Comparison of ENCODE assay signal across 13 cellular contexts in genomic region chr16:81755915-81756644, GRCh38. TPM values are rescaled to one million over a fixed set of nuclear protein-coding genes. Genes with fewer than 3 reads are reported as not detected.
DNase-seq lines count a peak whose midpoint lies in the region; ATAC-seq and TF ChIP-seq lines count a peak whose summit lies in the region.
"Had no signal": no experiment of that assay in that cellular context is flagged by ENCODE, and none has a peak within 500 bp of the region (broad histone marks: within the 10 kb centered on the region; RNA-seq: fewer than 3 reads in every experiment).

No MANE protein-coding gene starts in this region.

- no peak for TF ChIP-seq POLR2A in esophagus squamous epithelium (IDR thresholded peaks at IDR 0.05)

- H3K27ac ChIP-seq in esophagus squamous epithelium (peak overlapping the region in 3 of 4 donors; percentile 2 to 47 (median 13)), mesenchymal stem cell (ENCODE audit: low read length, poor library complexity, severe bottlenecking) (no peak overlapping the region)
- H3K27ac ChIP-seq: pancreas, tibial artery had no signal

- H3K4me3 Mint-ChIP-seq in CD14-positive monocyte (peak overlapping the region; percentile 9 to 63), nephron progenitor cell (no peak overlapping the region)
- H3K4me3 Mint-ChIP-seq in activated naive CD4-positive, alpha-beta T cell treated with anti-CD3 and anti-CD28 coated beads for 36 hours, result no peak overlapping the region

- no peak overlapping the region for H2BK5ac ChIP-seq in mesenchymal stem cell (ENCODE audit: low read depth, low read length, poor library complexity, severe bottlenecking)

- no peak for ATAC-seq in HG03442 (IDR thresholded peaks at IDR 0.05; ENCODE audit: unreplicated experiment)
- ATAC-seq: activated CD4-positive, CD25-positive, alpha-beta regulatory T cell treated with anti-CD3 and anti-CD28 coated beads, Interleukin-2, amount 50 U/mL, for 24 hours had no signal

- H3K4ac ChIP-seq in mesenchymal stem cell (ENCODE audit: low read depth in 1 of 2, low read length in 2 of 2), result no peak overlapping the region

- H3K79me1 ChIP-seq in mesenchymal stem cell (replicated peaks; ENCODE audit: low read length, poor library complexity, severe bottlenecking), result no peaks in the 10 kb centered on the region

- H3K4me1 Mint-ChIP-seq in CD14-positive monocyte (peaks cover 62% of the 10 kb centered on the region), nephron progenitor cell (peaks cover 36% of the 10 kb centered on the region)
- no peaks in the 10 kb centered on the region for H3K4me1 Mint-ChIP-seq in activated naive CD4-positive, alpha-beta T cell treated with anti-CD3 and anti-CD28 coated beads for 36 hours (ENCODE audit: low read depth)

- H3K27me3 Mint-ChIP-seq in CD14-positive monocyte (ENCODE audit: low read depth in 3 of 3) (peaks cover 1 to 7% (median 6%) of the 10 kb centered on the region in 3 donors), nephron progenitor cell (ENCODE audit: low read depth, poor library complexity) (peaks cover 4% of the 10 kb centered on the region)
- H3K27me3 Mint-ChIP-seq in activated naive CD4-positive, alpha-beta T cell treated with anti-CD3 and anti-CD28 coated beads for 36 hours (ENCODE audit: low read depth), result peaks cover 3% of the 10 kb centered on the region

- no peak overlapping the region for H3K23ac ChIP-seq in mesenchymal stem cell (ENCODE audit: low read length in 2 of 2)

- WGBS in esophagus squamous epithelium, 2 donors, result 69 to 80% methylated on average over 9 to 11 of the region's 13 CpGs
- WGBS in mesenchymal stem cell, result 61% methylated on average over 12 of the region's 13 CpGs

- H2BK15ac ChIP-seq in mesenchymal stem cell (ENCODE audit: low read depth, poor library complexity, severe bottlenecking), result no peak overlapping the region

- H3K27me3 ChIP-seq in esophagus squamous epithelium (no peaks in the 10 kb centered on the region), mesenchymal stem cell (ENCODE audit: control insufficient read depth in 1 of 2, insufficient read depth in 1 of 2, low read length in 2 of 2) (no peaks in the 10 kb centered on the region)
- H3K27me3 ChIP-seq: pancreas had no signal

- no peak overlapping the region for H3K9ac ChIP-seq in mesenchymal stem cell (ENCODE audit: low read length)

- H3K36me3 ChIP-seq in esophagus squamous epithelium, result no peaks in the 10 kb centered on the region
- H3K36me3 ChIP-seq in mesenchymal stem cell (ENCODE audit: control insufficient read depth in 1 of 2, insufficient read depth in 2 of 2, low read depth in 1 of 2, low read length in 2 of 2), result no peaks in the 10 kb centered on the region
- H3K36me3 ChIP-seq: pancreas, tibial artery had no signal

- H3K18ac ChIP-seq in mesenchymal stem cell (ENCODE audit: low read depth in 1 of 2, low read length in 2 of 2), result no peak overlapping the region

- H3K4me3 ChIP-seq in esophagus squamous epithelium (no peak overlapping the region), mesenchymal stem cell (ENCODE audit: insufficient read depth in 1 of 2, low read depth in 1 of 2, low read length in 2 of 2) (no peak overlapping the region)
- H3K4me3 ChIP-seq: pancreas, tibial artery had no signal

- no peak overlapping the region for H3K4me2 ChIP-seq in mesenchymal stem cell (ENCODE audit: low read length, poor library complexity, severe bottlenecking)

- no peak overlapping the region for H2BK120ac ChIP-seq in mesenchymal stem cell (ENCODE audit: low read depth, low read length)

- no peak overlapping the region for H3K14ac ChIP-seq in mesenchymal stem cell (ENCODE audit: low read length in 2 of 2)

- H3K27ac Mint-ChIP-seq in CD14-positive monocyte, result peak overlapping the region in 4 of 7 donors; percentile 42 to 78 (median 57)
- H3K27ac Mint-ChIP-seq in nephron progenitor cell, result peak overlapping the region; percentile 29
- H3K27ac Mint-ChIP-seq in activated naive CD4-positive, alpha-beta T cell treated with anti-CD3 and anti-CD28 coated beads for 36 hours, result no peak overlapping the region

- no peak overlapping the region for H2BK12ac ChIP-seq in mesenchymal stem cell (ENCODE audit: low read length in 2 of 2)

- CTCF ChIA-PET in activated naive CD4-positive, alpha-beta T cell treated with anti-CD3 and anti-CD28 coated beads for 36 hours (lab: Charles Lee), result interaction anchor here (0.7 to 1.5 kb wide), 4 partner anchors 18 to 131 kb away, joined by 3 to 4 read pairs (median 3); no protein-coding TSS in a partner anchor

- H3K4me1 ChIP-seq in esophagus squamous epithelium (peaks cover 0 to 34% (median 3%) of the 10 kb centered on the region in 3 donors), mesenchymal stem cell (ENCODE audit: control insufficient read depth, insufficient read depth, low read depth, low read length) (peaks cover 7% of the 10 kb centered on the region)
- H3K4me1 ChIP-seq: pancreas, tibial artery had no signal

- H4K8ac ChIP-seq in mesenchymal stem cell (ENCODE audit: low read length), result no peak overlapping the region

- H3K36me3 Mint-ChIP-seq in CD14-positive monocyte (peaks cover 15 to 18% of the 10 kb centered on the region in 2 donors), nephron progenitor cell (ENCODE audit: low read depth) (no peaks in the 10 kb centered on the region)
- no peaks in the 10 kb centered on the region for H3K36me3 Mint-ChIP-seq in activated naive CD4-positive, alpha-beta T cell treated with anti-CD3 and anti-CD28 coated beads for 36 hours (ENCODE audit: low read depth)

- H4K91ac ChIP-seq in mesenchymal stem cell (ENCODE audit: low read length), result no peak overlapping the region

- no peak for DNase-seq in CD14-positive monocyte (ENCODE audit: low spot score)
- DNase-seq in NOMO-1 treated with dmso at 0.1 percent for 144 hours (lab: John Stamatoyannopoulos, UW; ENCODE audit: unreplicated experiment), result peak; percentile 19
- no peak for DNase-seq in esophagus squamous epithelium (lab: John Stamatoyannopoulos, UW)
- no peak for DNase-seq in nephron progenitor cell
- DNase-seq in T1000 (lab: John Stamatoyannopoulos, UW), result no peak
- no peak for DNase-seq in activated naive CD4-positive, alpha-beta T cell treated with anti-CD3 and anti-CD28 coated beads for 36 hours
- no peak for DNase-seq in mesenchymal stem cell
- DNase-seq: NCI-H2227 treated with DMSO at 0.1 percent for 48 hours, pancreas, RPMI8226, tibial artery had no signal

- no peak overlapping the region for H2AFZ ChIP-seq in mesenchymal stem cell (ENCODE audit: low read depth, low read length)

- peaks cover 0 to 6% (median 2%) of the 10 kb centered on the region in 7 donors for H3K9me3 Mint-ChIP-seq in CD14-positive monocyte
- H3K9me3 Mint-ChIP-seq in nephron progenitor cell, result peaks cover 28% of the 10 kb centered on the region
- no peaks in the 10 kb centered on the region for H3K9me3 Mint-ChIP-seq in activated naive CD4-positive, alpha-beta T cell treated with anti-CD3 and anti-CD28 coated beads for 36 hours

- H2AK5ac ChIP-seq in mesenchymal stem cell (ENCODE audit: low read length, severe bottlenecking), result no peak overlapping the region

- H3K9me3 ChIP-seq in esophagus squamous epithelium (no peaks in the 10 kb centered on the region), mesenchymal stem cell (ENCODE audit: control insufficient read depth, low read length) (no peaks in the 10 kb centered on the region)
- H3K9me3 ChIP-seq: pancreas, tibial artery had no signal

- intact Hi-C loops in CD14-positive monocyte (cut with micrococcal nuclease), result loop anchor here in 1 of 2 donors (2.0 kb wide), 1 partner anchor 13 kb away; no protein-coding TSS in a partner anchor
- intact Hi-C loops in esophagus squamous epithelium (cut with DNase I), result no loop called here
- intact Hi-C loops in activated naive CD4-positive, alpha-beta T cell treated with anti-CD3 and anti-CD28 coated beads for 36 hours (cut with micrococcal nuclease), result no loop called here

- peak; percentile 37 for TF ChIP-seq CTCF in CD14-positive monocyte (IDR thresholded peaks at IDR 0.05)
- no peak for TF ChIP-seq CTCF in esophagus squamous epithelium (IDR thresholded peaks at IDR 0.05)
- no peak for TF ChIP-seq CTCF in nephron progenitor cell (IDR thresholded peaks at IDR 0.05)

RNA-seq across cellular contexts. Expression of gene PLCG2, which starts 23.0 kb away (rescaled TPM):
- 10 to 100 TPM; 19.5 to 35.5 TPM for polyA plus RNA-seq in CD14-positive monocyte
- 10 to 100 TPM in 2 of 4 donors, 1 to 10 TPM in 2; 5.3 to 15.8 (median 9.5) TPM for total RNA-seq in esophagus squamous epithelium
- 10 to 100 TPM; 12.0 to 13.4 TPM for total RNA-seq in activated naive CD4-positive, alpha-beta T cell treated with anti-CD3 and anti-CD28 coated beads for 36 hours
- polyA plus RNA-seq in mesenchymal stem cell (2013, experiment 1 of 2), result 0.21 TPM
- polyA plus RNA-seq in mesenchymal stem cell (2013, experiment 2 of 2), result 0.41 TPM

Comparison
In these comparisons a context has a peak if more than half of its experiments do, and no peak if none do; other contexts are left out.
1. H3K4me3 Mint-ChIP-seq: peak in CD14-positive monocyte (2 of 2); none in nephron progenitor cell (single experiment) and activated naive CD4-positive, alpha-beta T cell treated with anti-CD3 and anti-CD28 coated beads for 36 hours (single experiment).